Comparison of ENCODE assay signal across 8 cellular contexts in genomic region chr3:114144909-114145688, GRCh38. TPM values are rescaled to one million over a fixed set of nuclear protein-coding genes. Genes with fewer than 3 reads are reported as not detected.
A peak's percentile ranks its signal among the peaks of the same experiment; 100 is the strongest.
DNase-seq lines count a peak whose midpoint lies in the region; ATAC-seq and TF ChIP-seq lines count a peak whose summit lies in the region.
"Had no signal": no experiment of that assay in that cellular context is flagged by ENCODE, and none has a peak within 500 bp of the region (broad histone marks: within the 10 kb centered on the region; RNA-seq: fewer than 3 reads in every experiment).

No MANE protein-coding gene starts in this region.

- no peak overlapping the region for H3K27ac ChIP-seq in IMR-90 (ENCODE audit: insufficient read depth, low read length)

- no peak overlapping the region for H4K91ac ChIP-seq in IMR-90 (ENCODE audit: insufficient read depth, low read depth, low read length)

- whole genome bisulfite sequencing in IMR-90 (ENCODE audit: extremely low coverage in 2 of 2, insufficient read length in 1 of 2), 2 experiments, result no CpG with 5 or more reads among the region's 7 CpGs

- H4K20me1 ChIP-seq in IMR-90 (ENCODE audit: insufficient read depth, low read length), result no peaks in the 10 kb centered on the region

- peaks cover 24% of the 10 kb centered on the region for H3K27me3 Mint-ChIP-seq in chondrocyte (ENCODE audit: low read depth)

- H2AK9ac ChIP-seq in IMR-90 (replicated peaks; ENCODE audit: low read depth, low read length, poor library complexity), result no peak overlapping the region

- no peak overlapping the region for H3K18ac ChIP-seq in IMR-90 (ENCODE audit: low read depth, low read length)

- H3K9me3 ChIP-seq in IMR-90 (ENCODE audit: control insufficient read depth, insufficient read depth, low read length) (no peaks in the 10 kb centered on the region), skeletal muscle satellite cell (replicated peaks; ENCODE audit: low read length) (no peaks in the 10 kb centered on the region)

- H3K4me1 ChIP-seq in IMR-90 (ENCODE audit: control insufficient read depth, insufficient read depth, low read length) (peaks cover 2% of the 10 kb centered on the region; the same call in 1 of the 2 replicates), skeletal muscle satellite cell (ENCODE audit: control insufficient read depth, insufficient read depth, low read length) (peaks cover 14% of the 10 kb centered on the region)

- intact Hi-C loops in IMR-90 (cut with micrococcal nuclease), result no loop called here

- H2AK5ac ChIP-seq in IMR-90 (ENCODE audit: low read depth, low read length), result no peak overlapping the region

- H3K4me3 ChIP-seq in IMR-90 (ENCODE audit: insufficient read depth, low read depth, low read length) (no peak overlapping the region), skeletal muscle satellite cell (ENCODE audit: low read length) (no peak overlapping the region)

- no peak overlapping the region for H3K4me3 Mint-ChIP-seq in chondrocyte (ENCODE audit: unreplicated experiment)

- peak overlapping the region; percentile 52 for H3K27ac Mint-ChIP-seq in chondrocyte (ENCODE audit: unreplicated experiment)

- no peak overlapping the region for H4K5ac ChIP-seq in IMR-90 (ENCODE audit: low read depth, low read length)

- no peak overlapping the region for H4K8ac ChIP-seq in IMR-90 (ENCODE audit: low read depth in 2 of 2, low read length in 2 of 2)

- H3K4me1 Mint-ChIP-seq in chondrocyte (ENCODE audit: low read depth), result peaks cover 13% of the 10 kb centered on the region

- H3K36me3 Mint-ChIP-seq in chondrocyte (ENCODE audit: low read depth), result no peaks in the 10 kb centered on the region

- H3K14ac ChIP-seq in IMR-90 (replicated peaks; ENCODE audit: low read depth, low read length), result no peak overlapping the region

- no peaks in the 10 kb centered on the region for H3K36me3 ChIP-seq in IMR-90 (ENCODE audit: control insufficient read depth, insufficient read depth, low read length)
- H3K36me3 ChIP-seq in skeletal muscle satellite cell (ENCODE audit: insufficient read depth, low read length), result no peaks in the 10 kb centered on the region

- BruUV-seq in IMR-90 (replicated peaks; lab: Mats Ljungman, UMichigan), result no TSS peak

- H3K27me3 ChIP-seq in IMR-90 (ENCODE audit: control insufficient read depth, insufficient read depth, low read length) (no peaks in the 10 kb centered on the region), skeletal muscle satellite cell (ENCODE audit: control insufficient read depth, insufficient read depth, low read length) (peaks cover 10% of the 10 kb centered on the region)

- in situ Hi-C loops in IMR-90 (cut with MboI; ENCODE audit: low sequenced_read_pairs), result no loop called here

- no peaks in the 10 kb centered on the region for H3K79me1 ChIP-seq in IMR-90 (ENCODE audit: low read depth in 1 of 2, low read length in 2 of 2)

- CTCF ChIA-PET in IMR-90 (lab: Yijun Ruan, JAX), result no interaction called here

- no peak overlapping the region for H2BK15ac ChIP-seq in IMR-90 (ENCODE audit: low read depth, low read length)

- peak; percentile 63 for ATAC-seq in GM19023 (IDR thresholded peaks at IDR 0.05; ENCODE audit: unreplicated experiment)
- ATAC-seq in IMR-90 (ENCODE audit: low read depth), result peak; percentile 98

- no peaks in the 10 kb centered on the region for H3K9me3 Mint-ChIP-seq in chondrocyte (ENCODE audit: low read depth)

- H2BK5ac ChIP-seq in IMR-90 (ENCODE audit: low read depth, low read length, poor library complexity, severe bottlenecking), result no peak overlapping the region

- no peak overlapping the region for H2BK120ac ChIP-seq in IMR-90 (ENCODE audit: low read depth, low read length)

- no peak overlapping the region for H2AFZ ChIP-seq in IMR-90 (replicated peaks; ENCODE audit: low read length, poor library complexity)

- H3K4ac ChIP-seq in IMR-90 (ENCODE audit: low read depth, low read length), result no peak overlapping the region

- peak; percentile 94 for DNase-seq in IMR-90
- DNase-seq in chondrocyte (ENCODE audit: low spot score), result no peak
- DNase-seq in NCI-H510A (lab: John Stamatoyannopoulos, UW), result no peak
- no peak for DNase-seq in germinal center (ENCODE audit: low spot score)
- no peak for DNase-seq in NCI-H2029 treated with DMSO at 0.1 percent for 48 hours (lab: John Stamatoyannopoulos, UW)
- DNase-seq: erythroblast had no signal

- TF ChIP-seq RAD21 in IMR-90 (IDR thresholded peaks at IDR 0.05; ENCODE audit: low read length), result no peak

- peaks cover 3% of the 10 kb centered on the region; the same call in 1 of the 2 replicates for H3K9me1 ChIP-seq in IMR-90 (ENCODE audit: insufficient read depth, low read length)

- dilution Hi-C loops in IMR-90 (cut with HindIII; ENCODE audit: low sequenced_read_pairs, unreplicated experiment), result no loop called here

- TF ChIP-seq CTCF in IMR-90 (conservative IDR thresholded peaks at IDR 0.05; ENCODE audit: low read depth, low read length) (no peak), chondrocyte (IDR thresholded peaks at IDR 0.05) (no peak)

- no peak overlapping the region for H3K56ac ChIP-seq in IMR-90 (ENCODE audit: extremely low read depth, insufficient read depth, low read length)

- H3K9ac ChIP-seq in IMR-90 (ENCODE audit: low read depth, low read length) (no peak overlapping the region), skeletal muscle satellite cell (ENCODE audit: low read depth, low read length) (no peak overlapping the region)

- POLR2A ChIA-PET in IMR-90 (lab: Charles Lee; ENCODE audit: unreplicated experiment), result no interaction called here

- no peak overlapping the region for H2BK20ac ChIP-seq in IMR-90 (ENCODE audit: low read depth, low read length)

- TF ChIP-seq POLR2A in IMR-90 (IDR thresholded peaks at IDR 0.05; ENCODE audit: low read depth, low read length), result no peak

- H3K4me2 ChIP-seq in IMR-90 (ENCODE audit: low read depth, low read length) (no peak overlapping the region), skeletal muscle satellite cell (ENCODE audit: low read length) (peak overlapping the region; percentile 49)

- no peak overlapping the region for H3K23ac ChIP-seq in IMR-90 (ENCODE audit: low read depth, low read length)

TF ChIP-seq in IMR-90, 13 proteins besides CTCF, POLR2A, EP300 and RAD21:
- TF ChIP-seq CEBPB (IDR thresholded peaks at IDR 0.05; ENCODE audit: low read depth, low read length) (0 out of 2 replicates have a peak, but pooled peaks have one; percentile 40), NFE2L2 (IDR thresholded peaks at IDR 0.05; ENCODE audit: low read depth, low read length) (no peak), MAZ (IDR thresholded peaks at IDR 0.05; ENCODE audit: borderline replicate concordance, low read depth, low read length) (0 out of 2 replicates have a peak, but pooled peaks have one; percentile 16), FOS (IDR thresholded peaks at IDR 0.05; ENCODE audit: low read depth, low read length) (peak; percentile 74), RFX5 (IDR thresholded peaks at IDR 0.05; ENCODE audit: low read depth, low read length) (no peak)

RNA-seq across cellular contexts. Expression of gene DRD3, which starts 33.8 kb away (rescaled TPM):
- total RNA-seq in IMR-90 (2012; rRNA removed) (not detected in 2 replicates), chondrocyte (not detected in 3 replicates)
- polyA plus RNA-seq in IMR-90 (2012; rRNA removed), result not detected in 2 replicates
- polyA plus RNA-seq in IMR-90 (2012; cell fraction: cytosol; rRNA removed), result not detected in 2 replicates
- not detected in 2 replicates for polyA plus RNA-seq in IMR-90 (2012; cell fraction: nucleus; rRNA removed; ENCODE audit: low replicate concordance)
- not detected in 2 replicates for total RNA-seq in skeletal muscle satellite cell (2012; rRNA removed)
